Comparison of ENCODE assay signal across 10 cellular contexts in genomic region chr6:5190467-5190866, GRCh38.
DNase-seq lines count a peak whose midpoint lies in the region; ATAC-seq and TF ChIP-seq lines count a peak whose summit lies in the region.
"Had no signal": no experiment of that assay in that cellular context is flagged by ENCODE, and none has a peak within 500 bp of the region (broad histone marks: within the 10 kb centered on the region; RNA-seq: fewer than 3 reads in every experiment).

No MANE protein-coding gene starts in this region.

- H3K36me3 Mint-ChIP-seq in mesothelial cell of epicardium (peaks cover 2% of the 10 kb centered on the region), T-helper 17 cell (ENCODE audit: low read depth) (peaks cover 4% of the 10 kb centered on the region)

- peak overlapping the region; percentile 62 for H3K27ac Mint-ChIP-seq in mesothelial cell of epicardium
- no peak overlapping the region for H3K27ac Mint-ChIP-seq in T-helper 17 cell
- H3K27ac Mint-ChIP-seq: activated CD4-positive, alpha-beta memory T cell treated with anti-CD3 and anti-CD28 coated beads, Interleukin-2, amount 10 ng/mL, durations not matched to agents 7 days and 5 days had no signal

- TF ChIP-seq CTCF in epithelial cell of esophagus (IDR thresholded peaks at IDR 0.05; ENCODE audit: insufficient read depth, low read depth, low read length, missing control alignments) (no peak), mesothelial cell of epicardium (IDR thresholded peaks at IDR 0.05; ENCODE audit: unreplicated experiment) (no peak)

- peaks cover 27% of the 10 kb centered on the region for H3K4me1 Mint-ChIP-seq in mesothelial cell of epicardium
- H3K4me1 Mint-ChIP-seq in T-helper 17 cell: peaks cover 7% of the 10 kb centered on the region
- H3K4me1 Mint-ChIP-seq: activated CD4-positive, alpha-beta memory T cell treated with anti-CD3 and anti-CD28 coated beads, Interleukin-2, amount 10 ng/mL, durations not matched to agents 7 days and 5 days had no signal

- H3K4me3 ChIP-seq in epithelial cell of esophagus (ENCODE audit: low read length): no peak overlapping the region

- H3K27me3 Mint-ChIP-seq in mesothelial cell of epicardium (ENCODE audit: low read depth) (no peaks in the 10 kb centered on the region), T-helper 17 cell (no peaks in the 10 kb centered on the region)
- H3K27me3 Mint-ChIP-seq: activated CD4-positive, alpha-beta memory T cell treated with anti-CD3 and anti-CD28 coated beads, Interleukin-2, amount 10 ng/mL, durations not matched to agents 7 days and 5 days had no signal

- H3K4me3 Mint-ChIP-seq in mesothelial cell of epicardium (no peak overlapping the region), T-helper 17 cell (no peak overlapping the region)
- H3K4me3 Mint-ChIP-seq: activated CD4-positive, alpha-beta memory T cell treated with anti-CD3 and anti-CD28 coated beads, Interleukin-2, amount 10 ng/mL, durations not matched to agents 7 days and 5 days had no signal

- no peak for ATAC-seq in GM19463 (IDR thresholded peaks at IDR 0.05; ENCODE audit: unreplicated experiment)
- ATAC-seq in T-helper 17 cell: no peak

- no peaks in the 10 kb centered on the region for H3K9me3 ChIP-seq in T-helper 17 cell (ENCODE audit: control insufficient read depth, low read length, poor library complexity, severe bottlenecking)

- H3K9me3 Mint-ChIP-seq in mesothelial cell of epicardium: no peaks in the 10 kb centered on the region
- H3K9me3 Mint-ChIP-seq: activated CD4-positive, alpha-beta memory T cell treated with anti-CD3 and anti-CD28 coated beads, Interleukin-2, amount 10 ng/mL, durations not matched to agents 7 days and 5 days had no signal

- peak; percentile 46 for DNase-seq in COLO829 (ENCODE audit: low spot score)
- DNase-seq in NCI-H460 (ENCODE audit: extremely low read depth, low read depth): peak; percentile 82
- DNase-seq in epithelial cell of esophagus (ENCODE audit: low read depth): peak; percentile 92
- DNase-seq in mesothelial cell of epicardium (ENCODE audit: low spot score in 2 of 2, unreplicated experiment in 2 of 2): no peak
- DNase-seq in activated CD4-positive, alpha-beta T cell treated with anti-CD3 and anti-CD28 coated beads, Interleukin-2, amount 50 U/mL, for 1 hour: no peak
- no peak for DNase-seq in globus pallidus (ENCODE audit: low spot score)
- no peak for DNase-seq in T-helper 17 cell
- DNase-seq: activated CD4-positive, alpha-beta memory T cell treated with anti-CD3 and anti-CD28 coated beads, Interleukin-2, amount 10 ng/mL, durations not matched to agents 7 days and 5 days; DMS79 had no signal

Comparison
In these comparisons a context has a peak if more than half of its experiments do, and no peak if none do; other contexts are left out.
1. DNase-seq: peak in COLO829 (single experiment), NCI-H460 (single experiment) and epithelial cell of esophagus (single experiment); none in mesothelial cell of epicardium (0 of 2), activated CD4-positive, alpha-beta T cell treated with anti-CD3 and anti-CD28 coated beads, Interleukin-2, amount 50 U/mL, for 1 hour (single experiment), globus pallidus (single experiment) and T-helper 17 cell (0 of 3).